In the genomic region with DNA sequence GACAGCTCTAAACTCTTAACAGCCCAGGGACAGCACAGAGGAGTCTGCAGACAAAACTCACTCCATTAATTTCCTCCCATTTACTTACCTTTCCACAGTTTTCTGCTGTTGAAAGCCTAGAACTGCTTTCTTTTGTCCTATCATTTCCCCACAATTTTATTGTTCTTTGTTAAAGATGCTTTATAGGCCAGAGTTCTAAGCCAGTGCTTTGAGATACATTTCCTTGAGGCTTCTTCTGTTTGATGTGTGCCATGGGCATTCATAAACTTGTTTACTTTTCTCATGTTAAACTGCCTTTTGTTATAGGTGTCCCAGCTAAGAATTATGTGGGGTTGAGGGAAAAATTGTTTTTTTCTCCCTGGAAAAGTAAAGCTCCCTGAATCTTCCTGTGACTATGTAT, we compare ENCODE assay signal across 17 cellular contexts. TPM values are rescaled to one million over a fixed set of nuclear protein-coding genes. Genes with fewer than 3 reads are reported as not detected.
DNase-seq lines count a peak whose midpoint lies in the region; ATAC-seq, FAIRE-seq and TF ChIP-seq lines count a peak whose summit lies in the region.
"Had no signal": no experiment of that assay in that cellular context is flagged by ENCODE, and none has a peak within 500 bp of the region (broad histone marks: within the 10 kb centered on the region; RNA-seq: fewer than 3 reads in every experiment).

No MANE protein-coding gene starts in this region.

- H4K20me1 ChIP-seq in HepG2 (ENCODE audit: insufficient read depth, low read length), result no peaks in the 10 kb centered on the region

- H3K4me3 Mint-ChIP-seq in stimulated activated memory B cell treated with anti-CD40 and anti-IgM and Interleukin-4, amounts not matched to agents 10 μg/mL and 1 μg/mL and 100 μg/mL, for 72 hours, result no peak overlapping the region
- H3K4me3 Mint-ChIP-seq: CD4-positive, alpha-beta memory T cell; IgD-negative memory B cell had no signal

- H3K4me1 Mint-ChIP-seq in stimulated activated memory B cell treated with anti-CD40 and anti-IgM and Interleukin-4, amounts not matched to agents 10 μg/mL and 1 μg/mL and 100 μg/mL, for 72 hours, result peaks cover 12% of the 10 kb centered on the region

- in situ Hi-C loops in HepG2 (cut with HindIII; ENCODE audit: extremely low pct_ligation_motif_present, low pct_unique_long_range_greater_than_20kb), result no loop called here

- peak overlapping the region; percentile 4; the same call in 1 of the 2 replicates for H3K4me2 ChIP-seq in HepG2 (ENCODE audit: low read depth, low read length)
- H3K4me2 ChIP-seq: A549 had no signal

- no peak for DNase-seq in HepG2 (ENCODE audit: low spot score)
- no peak for DNase-seq in right lobe of liver
- no peak for DNase-seq in mucosa of descending colon
- no peak for DNase-seq in sigmoid colon
- no peak for DNase-seq in medulla oblongata (ENCODE audit: extremely low spot score)
- DNase-seq: BE2C; CD4-positive, alpha-beta memory T cell; DMS153; GF-D8; HCEC 1CT had no signal

- FAIRE-seq in HepG2 (lab: Jason Lieb, UNC), result no peak
- FAIRE-seq: A549, D721Med, GM19239 had no signal

- H3K27ac Mint-ChIP-seq in stimulated activated memory B cell treated with anti-CD40 and anti-IgM and Interleukin-4, amounts not matched to agents 10 μg/mL and 1 μg/mL and 100 μg/mL, for 72 hours, result peak overlapping the region; percentile 52
- H3K27ac Mint-ChIP-seq: IgD-negative memory B cell had no signal

- H3K9ac ChIP-seq in HepG2 (ENCODE audit: insufficient read depth, low read depth, low read length), result no peak overlapping the region

- no peak for ATAC-seq in HepG2
- ATAC-seq in right lobe of liver, result no peak
- peak; percentile 65 for ATAC-seq in mucosa of descending colon
- no peak for ATAC-seq in stimulated activated memory B cell treated with anti-CD40 and anti-IgM and Interleukin-4, amounts not matched to agents 10 μg/mL and 1 μg/mL and 100 μg/mL, for 72 hours
- no peak for ATAC-seq in GM21528 (IDR thresholded peaks at IDR 0.05; ENCODE audit: low FRiP score, unreplicated experiment)
- ATAC-seq: A549 had no signal

- H2AFZ ChIP-seq in HepG2 (ENCODE audit: low read length), result no peak overlapping the region

- H3K4me3 ChIP-seq in HepG2 (replicated peaks in 1 of 3; ENCODE audit: insufficient read depth in 1 of 3, low read depth in 2 of 3, low read length in 3 of 3) (no peak overlapping the region), right lobe of liver (no peak overlapping the region), mucosa of descending colon (no peak overlapping the region), sigmoid colon (no peak overlapping the region)
- H3K4me3 ChIP-seq: A549 had no signal

- H3K9me3 Mint-ChIP-seq in stimulated activated memory B cell treated with anti-CD40 and anti-IgM and Interleukin-4, amounts not matched to agents 10 μg/mL and 1 μg/mL and 100 μg/mL, for 72 hours, result no peaks in the 10 kb centered on the region
- H3K9me3 Mint-ChIP-seq: IgD-negative memory B cell had no signal

- TF ChIP-seq RAD21 in HepG2 (CRISPR knock-in tag; IDR thresholded peaks at IDR 0.05), result no peak

- H3K27me3 ChIP-seq in HepG2 (ENCODE audit: control insufficient read depth in 1 of 2, insufficient read depth in 2 of 2, low read length in 2 of 2) (no peaks in the 10 kb centered on the region), right lobe of liver (no peaks in the 10 kb centered on the region), sigmoid colon (no peaks in the 10 kb centered on the region)
- H3K27me3 ChIP-seq: BE2C had no signal

- no peaks in the 10 kb centered on the region for H3K9me3 ChIP-seq in HepG2 (ENCODE audit: low read length)
- H3K9me3 ChIP-seq in right lobe of liver, result no peaks in the 10 kb centered on the region
- H3K9me3 ChIP-seq in mucosa of descending colon, result no peaks in the 10 kb centered on the region
- no peaks in the 10 kb centered on the region for H3K9me3 ChIP-seq in sigmoid colon
- H3K9me3 ChIP-seq: A549, BE2C had no signal

- TF ChIP-seq EP300 in HepG2 (IDR thresholded peaks at IDR 0.05; ENCODE audit: low read depth in 2 of 2, low read length in 2 of 2) (no peak), HepG2 (CRISPR knock-in tag; IDR thresholded peaks at IDR 0.05; ENCODE audit: borderline replicate concordance) (no peak), sigmoid colon (IDR thresholded peaks at IDR 0.05) (no peak)

- no peaks in the 10 kb centered on the region for H3K36me3 Mint-ChIP-seq in stimulated activated memory B cell treated with anti-CD40 and anti-IgM and Interleukin-4, amounts not matched to agents 10 μg/mL and 1 μg/mL and 100 μg/mL, for 72 hours

- peak overlapping the region; percentile 31 for H3K27ac ChIP-seq in HepG2 (ENCODE audit: extremely low read length, insufficient read depth, low read length)
- no peak overlapping the region for H3K27ac ChIP-seq in right lobe of liver
- peak overlapping the region; percentile 79 for H3K27ac ChIP-seq in VCaP
- no peak overlapping the region for H3K27ac ChIP-seq in sigmoid colon
- H3K27ac ChIP-seq: A549 had no signal

- H3K36me3 ChIP-seq in HepG2 (replicated peaks in 1 of 2; ENCODE audit: control insufficient read depth in 1 of 2, insufficient read depth in 2 of 2, low read length in 2 of 2) (no peaks in the 10 kb centered on the region), right lobe of liver (no peaks in the 10 kb centered on the region), mucosa of descending colon (ENCODE audit: low read depth) (no peaks in the 10 kb centered on the region), sigmoid colon (no peaks in the 10 kb centered on the region)
- H3K36me3 ChIP-seq: BE2C had no signal

- TF ChIP-seq CTCF in HepG2 (CRISPR knock-in tag; IDR thresholded peaks at IDR 0.05) (no peak), right lobe of liver (IDR thresholded peaks at IDR 0.05) (no peak), VCaP (conservative IDR thresholded peaks at IDR 0.05) (no peak), mucosa of descending colon (IDR thresholded peaks at IDR 0.05) (no peak), sigmoid colon (IDR thresholded peaks at IDR 0.05) (no peak)

- no TSS peak for BruUV-seq in HepG2 (replicated peaks; lab: Mats Ljungman, UMichigan)

- POLR2A ChIA-PET in HepG2 (lab: Yijun Ruan, JAX), result interaction anchor here (1.5 to 1.6 kb wide), 2 partner anchors 15 to 23 kb away, joined by 6 to 7 read pairs; no protein-coding TSS in a partner anchor

- TF ChIP-seq POLR2A in HepG2 (IDR thresholded peaks at IDR 0.05; ENCODE audit: insufficient read depth in 1 of 2, low read depth in 2 of 2, low read length in 2 of 2), result no peak
- TF ChIP-seq POLR2A in right lobe of liver (IDR thresholded peaks at IDR 0.05), result no peak
- no peak for TF ChIP-seq POLR2A in sigmoid colon (IDR thresholded peaks at IDR 0.05)

- no peaks in the 10 kb centered on the region for H3K27me3 Mint-ChIP-seq in stimulated activated memory B cell treated with anti-CD40 and anti-IgM and Interleukin-4, amounts not matched to agents 10 μg/mL and 1 μg/mL and 100 μg/mL, for 72 hours
- H3K27me3 Mint-ChIP-seq: CD4-positive, alpha-beta memory T cell; IgD-negative memory B cell had no signal

- intact Hi-C loops in HepG2 (cut with micrococcal nuclease; ENCODE audit: unreplicated experiment) (no loop called here), right lobe of liver (cut with DNase I) (no loop called here), mucosa of descending colon (cut with DNase I, micrococcal nuclease) (no loop called here), sigmoid colon (cut with DNase I) (no loop called here)

- no peaks in the 10 kb centered on the region for H3K79me2 ChIP-seq in HepG2 (ENCODE audit: insufficient read depth, low read length)

- CTCF ChIA-PET in HepG2 (lab: Yijun Ruan, JAX; ENCODE audit: low intra/inter-chr PET ratio, low total read pairs), result no interaction called here

- H3K4me1 ChIP-seq in HepG2 (ENCODE audit: insufficient read depth, low read length) (peaks cover 70% of the 10 kb centered on the region), right lobe of liver (no peaks in the 10 kb centered on the region), mucosa of descending colon (ENCODE audit: low read depth) (no peaks in the 10 kb centered on the region), sigmoid colon (no peaks in the 10 kb centered on the region)
- H3K4me1 ChIP-seq: A549, BE2C had no signal

TF ChIP-seq in HepG2, 621 proteins besides CTCF, POLR2A, EP300 and RAD21:
- TF ChIP-seq ZNF225 (CRISPR knock-in tag; IDR thresholded peaks at IDR 0.05) (no peak), SOX13 (IDR thresholded peaks at IDR 0.05) (no peak), SOX13 (CRISPR knock-in tag; conservative IDR thresholded peaks at IDR 0.05 in 1 of 2, IDR thresholded peaks at IDR 0.05 in 1 of 2) (peak in 1 of 2 experiments; percentile 72; a peak in 2 of 4 replicates), SOX5 (CRISPR knock-in tag; IDR thresholded peaks at IDR 0.05; ENCODE audit: borderline replicate concordance) (peak; percentile 45; the same call in 1 of the 2 replicates), HMG20A (CRISPR knock-in tag; IDR thresholded peaks at IDR 0.05; ENCODE audit: borderline replicate concordance) (0 out of 2 replicates have a peak, but pooled peaks have one; percentile 26)
TF ChIP-seq in HepG2: peak in this region for 3.

RNA-seq across cellular contexts. Expression of a gene that starts 25.9 kb away (rescaled TPM):
- 693 and 1,107 TPM in 2 replicates for total RNA-seq in HepG2 (2016; rRNA removed; fragmentation: Illumina TruSeq; extraction: Trizol)
- total RNA-seq in HepG2 (2016; cell fraction: cytosol; rRNA removed; fragmentation: Illumina TruSeq; extraction: Trizol; ENCODE audit: low read depth), result 104 and 117 TPM in 2 replicates
- total RNA-seq in HepG2 (2016; cell fraction: insoluble cytoplasmic fraction; rRNA removed; fragmentation: Illumina TruSeq; extraction: Trizol), result 685 and 1,185 TPM in 2 replicates
- 142 and 153 TPM in 2 replicates for total RNA-seq in HepG2 (2016; cell fraction: membrane; rRNA removed; fragmentation: Illumina TruSeq; extraction: Trizol)
- 256 and 257 TPM in 2 replicates for total RNA-seq in HepG2 (2016; cell fraction: nucleus; rRNA removed; fragmentation: Illumina TruSeq; extraction: Trizol)
- polyA plus RNA-seq in HepG2 (2011; rRNA removed), result 113 and 182 TPM in 2 replicates
- polyA plus RNA-seq in HepG2 (2011; cell fraction: cytosol; rRNA removed), result 33.5 and 65.0 TPM in 2 replicates
- 30.4 and 38.9 TPM in 2 replicates for polyA plus RNA-seq in HepG2 (2011; cell fraction: nucleus; rRNA removed)
- 190 and 260 TPM in 2 replicates for polyA plus RNA-seq in HepG2 (2012)
- 120 and 131 TPM in 2 replicates for polyA plus RNA-seq in HepG2 (2016; cell fraction: cytosol; fragmentation: Illumina TruSeq; extraction: Trizol; ENCODE audit: low read depth)
- 1,199 and 1,366 TPM in 2 replicates for polyA plus RNA-seq in HepG2 (2016; cell fraction: insoluble cytoplasmic fraction; fragmentation: Illumina TruSeq; extraction: Trizol; ENCODE audit: low read depth)
- polyA plus RNA-seq in HepG2 (2016; cell fraction: membrane; fragmentation: Illumina TruSeq; extraction: Trizol; ENCODE audit: low read depth), result 144 and 151 TPM in 2 replicates
- 446 and 467 TPM in 2 replicates for polyA plus RNA-seq in HepG2 (2016; cell fraction: nucleus; fragmentation: Illumina TruSeq; extraction: Trizol; ENCODE audit: insufficient read depth, low read depth)
- polyA minus RNA-seq in HepG2 (2011; rRNA and poly(A)+ RNA removed; ENCODE audit: low replicate concordance), result 24.7 and 28.7 TPM in 2 replicates
- 45.4 and 50.6 TPM in 2 replicates for polyA minus RNA-seq in HepG2 (2011; cell fraction: cytosol; rRNA and poly(A)+ RNA removed)
- polyA minus RNA-seq in HepG2 (2011; cell fraction: nucleus; rRNA and poly(A)+ RNA removed), result 145 and 207 TPM in 2 replicates
- total RNA-seq in right lobe of liver, result 100 to 1,000 TPM in 3 of 6 experiments, 10 to 100 TPM in 3; 52.5 to 124 (median 94.9) TPM
- 100 to 1,000 TPM; 134 to 174 (median 156) TPM for total RNA-seq in mucosa of descending colon
- total RNA-seq in sigmoid colon, result 100 to 1,000 TPM in 3 of 4 donors, 10 to 100 TPM in 1; 84.0 to 165 (median 113) TPM
- 100 to 1,000 TPM; 188 to 277 (median 204) TPM for polyA plus RNA-seq in sigmoid colon

Comparison
In these comparisons a context has a peak if more than half of its experiments do, and no peak if none do; other contexts are left out.
1. H3K27ac ChIP-seq: peak in HepG2 (single experiment) and VCaP (single experiment); none in right lobe of liver (0 of 3) and sigmoid colon (0 of 4).